In genomic region chr2:225980372-225980771, GRCh38 we compare ENCODE assay signal across 34 cellular contexts.
"Had no signal": no experiment of that assay in that cellular context is flagged by ENCODE, and none has a peak within 500 bp of the region (broad histone marks: within the 10 kb centered on the region; RNA-seq: fewer than 3 reads in every experiment).

No MANE protein-coding gene starts in this region.

- H3K27me3 ChIP-seq: MG63 had no signal

- H3K36me3 ChIP-seq: MG63 had no signal

- H3K4me3 ChIP-seq: MG63 had no signal

- DNase-seq: Karpas-422, Kasumi-1, MG63, MM.1S, MV-4-11, NCI-H1048, NCI-H1092, NCI-H1092 treated with DMSO at 0.1 percent for 48 hours, NCI-H1105, NCI-H1105 treated with DMSO at 0.1 percent for 48 hours, NCI-H1417, NCI-H1417 treated with DMSO at 0.1 percent for 48 hours, NCI-H1436, NCI-H1436 treated with DMSO at 0.1 percent for 48 hours, NCI-H146, NCI-H1694, NCI-H1694 treated with DMSO at 0.1 percent for 48 hours, NCI-H187, NCI-H187 treated with DMSO at 0.1 percent for 48 hours, NCI-H1930, NCI-H2029, NCI-H2029 treated with DMSO at 0.1 percent for 48 hours, NCI-H2081, NCI-H2081 treated with DMSO at 0.1 percent for 48 hours, NCI-H2107, NCI-H2171, NCI-H2171 treated with DMSO at 0.1 percent for 48 hours, NCI-H2227 treated with DMSO at 0.1 percent for 48 hours, NCI-H226, NCI-H345, NCI-H446, NCI-H446 treated with DMSO at 0.1 percent for 48 hours, NCI-H510A, NCI-H510A treated with DMSO at 0.1 percent for 48 hours had no signal
